10 cellular contexts compared by ENCODE assay signal in genomic region chrX:14027031-14027430, GRCh38. TPM values are rescaled to one million over a fixed set of nuclear protein-coding genes. Genes with fewer than 3 reads are reported as not detected.
DNase-seq lines count a peak whose midpoint lies in the region; ATAC-seq, FAIRE-seq and TF ChIP-seq lines count a peak whose summit lies in the region.
"Had no signal": no experiment of that assay in that cellular context is flagged by ENCODE, and none has a peak within 500 bp of the region (broad histone marks: within the 10 kb centered on the region; RNA-seq: fewer than 3 reads in every experiment).

No MANE protein-coding gene starts in this region.

- no peak for TF ChIP-seq RAD21 in A549 (conservative IDR thresholded peaks at IDR 0.05 in 1 of 2, IDR thresholded peaks at IDR 0.05 in 1 of 2)

- no peak overlapping the region for H3K4me3 ChIP-seq in A549
- H3K4me3 ChIP-seq: pancreas had no signal

- CTCF ChIA-PET in A549 (lab: Yijun Ruan, JAX), result no interaction called here

- no peak for FAIRE-seq in A549 (lab: Jason Lieb, UNC)
- FAIRE-seq: endometrium, pancreas had no signal

- no peaks in the 10 kb centered on the region for H3K9me3 Mint-ChIP-seq in HFFc6
- no peaks in the 10 kb centered on the region for H3K9me3 Mint-ChIP-seq in effector memory CD8-positive, alpha-beta T cell

- intact Hi-C loops in head of caudate nucleus (cut with DNase I), result no loop called here

- no peaks in the 10 kb centered on the region for H3K27me3 Mint-ChIP-seq in HFFc6 (ENCODE audit: insufficient read depth)
- no peaks in the 10 kb centered on the region for H3K27me3 Mint-ChIP-seq in effector memory CD8-positive, alpha-beta T cell

- no peak for TF ChIP-seq POLR2A in A549 (IDR thresholded peaks at IDR 0.05; ENCODE audit: low read length)

- DNase-seq in A549 (ENCODE audit: low read depth in 1 of 2, low spot score in 1 of 2) (no peak), HFFc6 (no peak), head of caudate nucleus (peak; percentile 46 to 93 (median 82)), HuH-7 (ENCODE audit: low spot score) (no peak), GM03348 (ENCODE audit: low spot score) (no peak)
- DNase-seq in activated effector memory CD4-positive, alpha-beta T cell treated with Interleukin-2 at 50 U/mL for 16 hours, result peak; percentile 11
- no peak for DNase-seq in effector memory CD8-positive, alpha-beta T cell

- H3K4me2 ChIP-seq in A549, result peak overlapping the region; percentile 89; the same call in 2 of the 3 replicates

- H3K4me1 ChIP-seq in A549, result peaks cover 25% of the 10 kb centered on the region

- peak overlapping the region; percentile 96; the same call in 1 of the 2 replicates for H3K4me3 Mint-ChIP-seq in HFFc6
- H3K4me3 Mint-ChIP-seq in effector memory CD8-positive, alpha-beta T cell, result no peak overlapping the region

- peak overlapping the region; percentile 99 for H3K27ac Mint-ChIP-seq in HFFc6
- H3K27ac Mint-ChIP-seq in effector memory CD8-positive, alpha-beta T cell, result no peak overlapping the region

- no peak overlapping the region for H3K27ac ChIP-seq in A549

- H3K4me1 Mint-ChIP-seq in HFFc6 (ENCODE audit: low read depth), result peaks cover 23% of the 10 kb centered on the region
- peaks cover 11 to 19% of the 10 kb centered on the region in 2 donors for H3K4me1 Mint-ChIP-seq in effector memory CD8-positive, alpha-beta T cell (ENCODE audit: low read depth in 2 of 2)

- 87% methylated on average over 1 of the region's 1 CpG for WGBS in A549 (ENCODE audit: missing lambda C conversion rate)

- no peak for TF ChIP-seq CTCF in A549 (IDR thresholded peaks at IDR 0.05)
- TF ChIP-seq CTCF in HFFc6 (IDR thresholded peaks at IDR 0.05), result no peak

- POLR2A ChIA-PET in A549 (lab: Yijun Ruan, JAX), result no interaction called here

- ATAC-seq in A549 (no peak), HG03025 (IDR thresholded peaks at IDR 0.05; ENCODE audit: low FRiP score, unreplicated experiment) (no peak)
- ATAC-seq in effector memory CD8-positive, alpha-beta T cell (replicated peaks), result no peak
- ATAC-seq: pancreas had no signal

- H3K36me3 Mint-ChIP-seq in HFFc6 (ENCODE audit: low read depth), result no peaks in the 10 kb centered on the region; the same call in 1 of the 2 replicates
- H3K36me3 Mint-ChIP-seq in effector memory CD8-positive, alpha-beta T cell (ENCODE audit: insufficient read depth), result peaks cover 11% of the 10 kb centered on the region

- no peaks in the 10 kb centered on the region for H3K9me3 ChIP-seq in A549
- H3K9me3 ChIP-seq: pancreas had no signal

- no peak for TF ChIP-seq EP300 in A549 (IDR thresholded peaks at IDR 0.05)

TF ChIP-seq in A549, 52 proteins besides CTCF, POLR2A, EP300 and RAD21:
- TF ChIP-seq HEYL (CRISPR knock-in tag; IDR thresholded peaks at IDR 0.05) (no peak), ZNF302 (CRISPR knock-in tag; IDR thresholded peaks at IDR 0.05) (no peak), JUNB (IDR thresholded peaks at IDR 0.05) (no peak), PBX3 (IDR thresholded peaks at IDR 0.05) (no peak)

RNA-seq across cellular contexts. Expression of gene GEMIN8, which starts 2.7 kb away (rescaled TPM):
- polyA plus RNA-seq in A549 (2011; rRNA removed) (21.8 and 27.5 TPM in 2 replicates), A549 (2017; fragmentation: RNase III; extraction: RNeasy Plus Mini Kit Qiagen cat#74134 plus additional on column Dnase treatment) (13.9 to 15.9 TPM (median 14.2 TPM) in 3 replicates)
- 19.6 and 20.8 TPM in 2 replicates for polyA plus RNA-seq in A549 (2012; cell fraction: cytosol; rRNA removed)
- polyA plus RNA-seq in A549 (2012; cell fraction: nucleus; rRNA removed), result 23.3 and 23.7 TPM in 2 replicates
- 19.1 and 23.6 TPM in 2 replicates for polyA minus RNA-seq in A549 (2011; rRNA and poly(A)+ RNA removed)
- 10 to 100 TPM; 10.1 to 12.9 (median 11.8) TPM for total RNA-seq in HFFc6 (2021; fragmentation: NEBNext Ultra II Directional; extraction: Animal tissue kit (Norgen Biotek cat#: 25700))

Comparison
In these comparisons a context has a peak if more than half of its experiments do, and no peak if none do; other contexts are left out.
1. DNase-seq: peak in activated effector memory CD4-positive, alpha-beta T cell treated with Interleukin-2 at 50 U/mL for 16 hours (single experiment) and head of caudate nucleus (42 of 42); none in A549 (0 of 2), HFFc6 (single experiment), HuH-7 (single experiment), effector memory CD8-positive, alpha-beta T cell (0 of 3) and GM03348 (single experiment).